14 cellular contexts compared by ENCODE assay signal in the genomic region with DNA sequence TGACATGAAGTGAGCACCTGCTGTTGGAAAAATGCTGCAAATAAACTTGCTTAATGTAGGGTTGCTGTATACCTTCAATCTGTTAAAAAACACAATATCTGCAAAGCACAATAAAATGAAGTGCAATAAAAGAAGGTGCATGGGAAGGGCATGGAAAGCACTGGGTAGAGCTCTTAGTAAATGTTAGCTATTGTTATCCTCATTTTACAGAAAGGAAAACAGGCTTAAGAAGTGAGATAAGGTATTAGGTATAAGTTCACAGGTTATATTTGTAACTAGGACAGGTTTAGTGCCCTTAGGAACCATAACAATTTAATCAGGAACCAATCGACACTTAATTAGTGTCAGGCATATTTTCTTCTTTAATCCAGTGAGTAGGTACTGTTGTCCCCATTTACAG. TPM values are rescaled to one million over a fixed set of nuclear protein-coding genes. Genes with fewer than 3 reads are reported as not detected.
DNase-seq lines count a peak whose midpoint lies in the region; ATAC-seq and TF ChIP-seq lines count a peak whose summit lies in the region.
"Had no signal": no experiment of that assay in that cellular context is flagged by ENCODE, and none has a peak within 500 bp of the region (broad histone marks: within the 10 kb centered on the region; RNA-seq: fewer than 3 reads in every experiment).

No MANE protein-coding gene starts in this region.

- H3K36me3 ChIP-seq in HUES64 (ENCODE audit: insufficient read depth, low read length) (no peaks in the 10 kb centered on the region), thoracic aorta (no peaks in the 10 kb centered on the region), HAP-1 (replicated peaks) (no peaks in the 10 kb centered on the region)
- H3K36me3 ChIP-seq: BLaER1 had no signal

- H3K4me3 ChIP-seq in HUES64 (ENCODE audit: low read length): no peak overlapping the region
- no peak overlapping the region for H3K4me3 ChIP-seq in thoracic aorta
- no peak overlapping the region for H3K4me3 ChIP-seq in HAP-1
- H3K4me3 ChIP-seq: BLaER1 had no signal

- WGBS in HUES64: 100% methylated on average over 1 of the region's 1 CpG

- no peaks in the 10 kb centered on the region for H3K27me3 ChIP-seq in HUES64 (ENCODE audit: insufficient read depth, low read length)
- H3K27me3 ChIP-seq in thoracic aorta (replicated peaks; ENCODE audit: insufficient read depth): no peaks in the 10 kb centered on the region
- H3K27me3 ChIP-seq in HAP-1 (ENCODE audit: low read depth): no peaks in the 10 kb centered on the region
- H3K27me3 ChIP-seq: BLaER1 had no signal

- in situ Hi-C loops in HAP-1 (cut with MboI; ENCODE audit: low sequenced_read_pairs): no loop called here

- H3K27ac ChIP-seq in HUES64 (ENCODE audit: low read depth, low read length): peak overlapping the region; percentile 49; the same call in 1 of the 2 replicates
- peak overlapping the region; percentile 42 to 46 for H3K27ac ChIP-seq in thoracic aorta
- H3K27ac ChIP-seq: BLaER1, HL-60 had no signal

- DNase-seq in left colon (no peak), thoracic aorta (ENCODE audit: low spot score) (no peak), HAP-1 (ENCODE audit: low spot score in 2 of 2) (no peak), Right ventricle myocardium inferior (ENCODE audit: missing footprints) (no peak), NCI-H1436 treated with DMSO at 0.1 percent for 48 hours (lab: John Stamatoyannopoulos, UW) (no peak)
- DNase-seq: CD8-positive, alpha-beta memory T cell; GF-D8 had no signal

- peaks cover 9% of the 10 kb centered on the region for H3K9me3 ChIP-seq in HUES64 (ENCODE audit: insufficient read depth, low read depth, low read length)
- peaks cover 5% of the 10 kb centered on the region for H3K9me3 ChIP-seq in thoracic aorta
- H3K9me3 ChIP-seq in HAP-1: no peaks in the 10 kb centered on the region
- H3K9me3 ChIP-seq: Caco-2 had no signal

- intact Hi-C loops in left colon (cut with DNase I, micrococcal nuclease): no loop called here
- intact Hi-C loops in Right ventricle myocardium inferior (cut with DNase I): loop anchor here (5.0 kb wide), 1 partner anchor 210 kb away; no protein-coding TSS in a partner anchor

- ATAC-seq in left colon: peak; percentile 89
- no peak for ATAC-seq in thoracic aorta (ENCODE audit: insufficient number of reproducible peaks, low FRiP score, low read depth)
- no peak for ATAC-seq in Right ventricle myocardium inferior

- H3K9ac ChIP-seq in HUES64 (ENCODE audit: low read depth, low read length): no peak overlapping the region
- H3K9ac ChIP-seq: BLaER1 had no signal

- H3K4me1 ChIP-seq in HUES64 (ENCODE audit: insufficient read depth, low read length) (peaks cover 46% of the 10 kb centered on the region), thoracic aorta (ENCODE audit: control insufficient read depth in 1 of 2, low read depth in 2 of 2) (peaks cover 18 to 54% of the 10 kb centered on the region in 2 donors), HAP-1 (peaks cover 6% of the 10 kb centered on the region; the same call in 1 of the 2 replicates)
- H3K4me1 ChIP-seq: BLaER1, Caco-2 had no signal

- no peak for TF ChIP-seq CTCF in thoracic aorta (IDR thresholded peaks at IDR 0.05)

RNA-seq across cellular contexts. Expression of gene SLC22A2, which starts 36.7 kb away (rescaled TPM):
- polyA plus RNA-seq in HUES64 (2013, experiment 1 of 2): 0.40 TPM
- polyA plus RNA-seq in HUES64 (2013, experiment 2 of 2): 0.95 TPM
- total RNA-seq in left colon (not detected), thoracic aorta (not detected), Right ventricle myocardium inferior (not detected)
- total RNA-seq: A673; Caco-2; CD8-positive, alpha-beta memory T cell; H4 had no signal
- polyA plus RNA-seq: CD8-positive, alpha-beta memory T cell; IgD-negative memory B cell had no signal
